Comparison of ENCODE assay signal across 21 cellular contexts in the genomic region with DNA sequence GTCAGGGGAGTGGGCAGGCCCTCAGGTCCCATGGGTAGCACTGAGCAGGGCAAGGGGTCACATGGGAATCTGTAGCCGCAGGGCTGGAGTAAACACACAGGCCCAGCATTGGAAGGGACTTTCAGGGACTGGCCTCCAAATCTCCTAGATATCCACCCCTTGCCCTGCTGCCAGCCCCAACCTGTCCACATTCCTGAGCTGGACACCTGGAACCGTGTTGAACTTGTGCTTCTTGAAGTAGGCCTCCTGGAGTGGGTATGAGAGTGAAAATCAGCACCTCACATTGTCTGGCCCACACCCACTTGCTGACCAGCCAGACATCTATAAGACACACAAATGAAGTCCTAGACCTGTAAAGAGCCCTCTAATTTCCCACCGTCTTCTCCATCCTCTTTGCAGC. TPM values are rescaled to one million over a fixed set of nuclear protein-coding genes. Genes with fewer than 3 reads are reported as not detected.
"Had no signal": no experiment of that assay in that cellular context is flagged by ENCODE, and none has a peak within 500 bp of the region (broad histone marks: within the 10 kb centered on the region; RNA-seq: fewer than 3 reads in every experiment).

No MANE protein-coding gene starts in this region.

- H3K4me3 Mint-ChIP-seq: activated naive CD8-positive, alpha-beta T cell; activated T-helper 1 cell treated with anti-CD3 and anti-CD28 coated beads, Interleukin-12 subunit alpha, Interleukin-12 subunit beta, Interleukin-2, Interleukin-4 antibody, amounts not matched to agents 30 ng/mL and 10 ng/mL and 1 ng/mL, durations not matched to agents 14 hours and 24 hours and 36 hours; natural killer cell treated with Interleukin-12 subunit alpha and Interleukin-12 subunit beta and Interleukin-15 and Interleukin-18, amount 100 ng/mL, for 72 hours had no signal

- H3K27me3 Mint-ChIP-seq: activated naive CD8-positive, alpha-beta T cell; natural killer cell treated with Interleukin-12 subunit alpha and Interleukin-12 subunit beta and Interleukin-15 and Interleukin-18, amount 100 ng/mL, for 72 hours had no signal

- H3K4me3 ChIP-seq: coronary artery, gastroesophageal sphincter, heart left ventricle, left ventricle myocardium inferior, right atrium auricular region, suprapubic skin had no signal

- H3K36me3 Mint-ChIP-seq: natural killer cell treated with Interleukin-12 subunit alpha and Interleukin-12 subunit beta and Interleukin-15 and Interleukin-18, amount 100 ng/mL, for 72 hours had no signal

- H3K27ac ChIP-seq: gastroesophageal sphincter, heart left ventricle, left ventricle myocardium inferior, right atrium auricular region, suprapubic skin, WERI-Rb-1 had no signal

- H3K9me3 ChIP-seq: gastroesophageal sphincter, heart left ventricle, left ventricle myocardium inferior, right atrium auricular region, suprapubic skin had no signal

- H3K9me3 Mint-ChIP-seq: activated T-helper 1 cell treated with anti-CD3 and anti-CD28 coated beads, Interleukin-12 subunit alpha, Interleukin-12 subunit beta, Interleukin-2, Interleukin-4 antibody, amounts not matched to agents 30 ng/mL and 10 ng/mL and 1 ng/mL, durations not matched to agents 14 hours and 24 hours and 36 hours; natural killer cell treated with Interleukin-12 subunit alpha and Interleukin-12 subunit beta and Interleukin-15 and Interleukin-18, amount 100 ng/mL, for 72 hours had no signal

- H3K27ac Mint-ChIP-seq: activated naive CD8-positive, alpha-beta T cell; activated T-helper 1 cell treated with anti-CD3 and anti-CD28 coated beads, Interleukin-12 subunit alpha, Interleukin-12 subunit beta, Interleukin-2, Interleukin-4 antibody, amounts not matched to agents 30 ng/mL and 10 ng/mL and 1 ng/mL, durations not matched to agents 14 hours and 24 hours and 36 hours; natural killer cell treated with Interleukin-12 subunit alpha and Interleukin-12 subunit beta and Interleukin-15 and Interleukin-18, amount 100 ng/mL, for 72 hours had no signal

- ATAC-seq: esophagus mucosa; gastroesophageal sphincter; heart left ventricle; natural killer cell treated with Interleukin-12 subunit alpha and Interleukin-12 subunit beta and Interleukin-15 and Interleukin-18, amount 100 ng/mL, for 72 hours; stimulated activated naive CD8-positive, alpha-beta T cell treated with anti-CD3 and anti-CD28 coated beads, Interleukin-15, Interleukin-2, amounts not matched to agents 100 U/mL and 50 U/mL, for 24 hours had no signal

- DNase-seq: activated CD4-positive, alpha-beta T cell treated with anti-CD3 and anti-CD28 coated beads for 1 hour; activated CD4-positive, alpha-beta T cell treated with anti-CD3 and anti-CD28 coated beads, Interleukin-2, amount 50 U/mL, for 4 hours; central memory CD4-positive, alpha-beta T cell; heart left ventricle; left ventricle myocardium inferior; mesendoderm; stimulated activated CD4-positive, alpha-beta T cell treated with anti-CD3 and anti-CD28 coated beads, Interleukin-2, amount 100 ng/mL, for 24 hours; stimulated activated naive CD8-positive, alpha-beta T cell treated with anti-CD3 and anti-CD28 coated beads, Interleukin-15, Interleukin-2, amounts not matched to agents 100 U/mL and 50 U/mL, for 24 hours; T-helper 2 cell; WERI-Rb-1 had no signal

- H3K27me3 ChIP-seq: gastroesophageal sphincter, heart left ventricle, right atrium auricular region, suprapubic skin had no signal

RNA-seq across cellular contexts. Expression of a gene that starts 12.6 kb away (rescaled TPM):
- total RNA-seq: activated T-helper 1 cell treated with anti-CD3 and anti-CD28 coated beads, Interleukin-12 subunit alpha, Interleukin-12 subunit beta, Interleukin-2, Interleukin-4 antibody, amounts not matched to agents 30 ng/mL and 10 ng/mL and 1 ng/mL, durations not matched to agents 14 hours and 24 hours and 36 hours; natural killer cell treated with Interleukin-12 subunit alpha and Interleukin-12 subunit beta and Interleukin-15 and Interleukin-18, amount 100 ng/mL, for 72 hours had no signal

RNA-seq across cellular contexts. Expression of a gene that starts 14.3 kb away (rescaled TPM):
- total RNA-seq: activated T-helper 1 cell treated with anti-CD3 and anti-CD28 coated beads, Interleukin-12 subunit alpha, Interleukin-12 subunit beta, Interleukin-2, Interleukin-4 antibody, amounts not matched to agents 30 ng/mL and 10 ng/mL and 1 ng/mL, durations not matched to agents 14 hours and 24 hours and 36 hours; esophagus mucosa; gastroesophageal sphincter; heart left ventricle; kidney epithelial cell; left ventricle myocardium inferior; natural killer cell treated with Interleukin-12 subunit alpha and Interleukin-12 subunit beta and Interleukin-15 and Interleukin-18, amount 100 ng/mL, for 72 hours; posterior vena cava; right atrium auricular region; SK-MEL-5; suprapubic skin had no signal
- polyA plus RNA-seq: heart left ventricle had no signal

RNA-seq across cellular contexts. Expression of a gene that starts 15.7 kb away (rescaled TPM):
- total RNA-seq: activated T-helper 1 cell treated with anti-CD3 and anti-CD28 coated beads, Interleukin-12 subunit alpha, Interleukin-12 subunit beta, Interleukin-2, Interleukin-4 antibody, amounts not matched to agents 30 ng/mL and 10 ng/mL and 1 ng/mL, durations not matched to agents 14 hours and 24 hours and 36 hours; natural killer cell treated with Interleukin-12 subunit alpha and Interleukin-12 subunit beta and Interleukin-15 and Interleukin-18, amount 100 ng/mL, for 72 hours; SK-MEL-5 had no signal

RNA-seq across cellular contexts. Expression of a gene that starts 57.0 kb away (rescaled TPM):
- total RNA-seq: right atrium auricular region had no signal
